Comparison of ENCODE assay signal across 6 cellular contexts in genomic region chr18:25493401-25493800, GRCh38.
"Had no signal": no experiment of that assay in that cellular context is flagged by ENCODE, and none has a peak within 500 bp of the region (broad histone marks: within the 10 kb centered on the region; RNA-seq: fewer than 3 reads in every experiment).

No MANE protein-coding gene starts in this region.

- H3K4me2 ChIP-seq: KMS-11 had no signal

- H3K27ac ChIP-seq: HL-60, KMS-11 had no signal

- DNase-seq: KBM-7, KG1 had no signal

- H3K36me3 Mint-ChIP-seq: IgD-negative memory B cell had no signal

- H3K9ac ChIP-seq: KMS-11 had no signal

- FAIRE-seq: HTR-8/SVneo had no signal

- H3K27ac Mint-ChIP-seq: IgD-negative memory B cell had no signal
